Comparison of ENCODE assay signal across 8 cellular contexts in genomic region chr20:4227085-4227821, GRCh38. TPM values are rescaled to one million over a fixed set of nuclear protein-coding genes. Genes with fewer than 3 reads are reported as not detected.
A peak's percentile ranks its signal among the peaks of the same experiment; 100 is the strongest.
DNase-seq lines count a peak whose midpoint lies in the region; ATAC-seq and TF ChIP-seq lines count a peak whose summit lies in the region.

No MANE protein-coding gene starts in this region.

- peaks cover 30% of the 10 kb centered on the region for H3K4me1 ChIP-seq in Caco-2

- BruUV-seq in Caco-2 (replicated peaks; lab: Mats Ljungman, UMichigan), result no TSS peak

- no peaks in the 10 kb centered on the region for H3K36me3 Mint-ChIP-seq in Caco-2 (ENCODE audit: insufficient read depth, unreplicated experiment)
- H3K36me3 Mint-ChIP-seq in T-cell, result no peaks in the 10 kb centered on the region
- no peaks in the 10 kb centered on the region for H3K36me3 Mint-ChIP-seq in endothelial cell (ENCODE audit: low read depth, unreplicated experiment)

- no peaks in the 10 kb centered on the region for H3K27me3 Mint-ChIP-seq in Caco-2 (ENCODE audit: insufficient read depth, unreplicated experiment)
- H3K27me3 Mint-ChIP-seq in T-cell, result peaks cover 24 to 28% of the 10 kb centered on the region in 2 donors
- peaks cover 2% of the 10 kb centered on the region for H3K27me3 Mint-ChIP-seq in endothelial cell (ENCODE audit: unreplicated experiment)

- TF ChIP-seq CTCF in Caco-2 (IDR thresholded peaks at IDR 0.05; ENCODE audit: insufficient read depth in 1 of 2, low read depth in 1 of 2, low read length in 1 of 2, severe bottlenecking in 1 of 2, unreplicated experiment in 1 of 2) (peak; percentile 22 to 26), VCaP (conservative IDR thresholded peaks at IDR 0.05) (peak; percentile 37; the same call in 1 of the 2 replicates), endothelial cell (IDR thresholded peaks at IDR 0.05; ENCODE audit: unreplicated experiment) (no peak)

- no peaks in the 10 kb centered on the region for H3K36me3 ChIP-seq in Caco-2 (ENCODE audit: control insufficient read depth, insufficient read depth, low read length)

- no peak overlapping the region for H3K4me3 Mint-ChIP-seq in Caco-2 (ENCODE audit: unreplicated experiment)
- no peak overlapping the region for H3K4me3 Mint-ChIP-seq in T-cell
- no peak overlapping the region for H3K4me3 Mint-ChIP-seq in endothelial cell (ENCODE audit: unreplicated experiment)

- H3K9me3 Mint-ChIP-seq in Caco-2 (ENCODE audit: unreplicated experiment) (no peaks in the 10 kb centered on the region), T-cell (no peaks in the 10 kb centered on the region), endothelial cell (ENCODE audit: unreplicated experiment) (no peaks in the 10 kb centered on the region)

- CTCF ChIA-PET in Caco-2 (lab: Charles Lee), result no interaction called here
- CTCF ChIA-PET in T-cell (lab: Charles Lee), result no interaction called here

- intact Hi-C loops in Caco-2 (cut with micrococcal nuclease; ENCODE audit: unreplicated experiment), result no loop called here

- no peak overlapping the region for H3K27ac ChIP-seq in VCaP

- H3K4me3 ChIP-seq in Caco-2 (ENCODE audit: low read depth, low read length), result no peak overlapping the region

- no peak for ATAC-seq in T-cell (replicated peaks in 1 of 4)

- POLR2A ChIA-PET in Caco-2 (lab: Charles Lee) (interaction anchor here (0.6 kb wide), 1 partner anchor 46 kb away, joined by 11 read pairs; no protein-coding TSS in a partner anchor), T-cell (lab: Charles Lee) (no interaction called here)

- H3K4me1 Mint-ChIP-seq in Caco-2 (ENCODE audit: low read depth, unreplicated experiment) (peaks cover 14% of the 10 kb centered on the region), T-cell (peaks cover 0 to 4% (median 3%) of the 10 kb centered on the region in 3 donors), endothelial cell (ENCODE audit: unreplicated experiment) (no peaks in the 10 kb centered on the region)

- H3K27ac Mint-ChIP-seq in Caco-2 (ENCODE audit: unreplicated experiment) (no peak overlapping the region), T-cell (no peak overlapping the region), endothelial cell (ENCODE audit: unreplicated experiment) (no peak overlapping the region)

- H3K27me3 ChIP-seq in Caco-2 (replicated peaks; ENCODE audit: control insufficient read depth, insufficient read depth, low read length), result no peaks in the 10 kb centered on the region

- DNase-seq in Caco-2, result peak in 1 of 2 experiments; percentile 43
- DNase-seq in HT1080 (ENCODE audit: low read depth), result peak; percentile 51
- peak; percentile 58 for DNase-seq in kidney tubule cell (ENCODE audit: low spot score)
- DNase-seq in NCI-H128 (lab: John Stamatoyannopoulos, UW; ENCODE audit: unreplicated experiment), result no peak
- no peak for DNase-seq in T-cell
- no peak for DNase-seq in endothelial cell (ENCODE audit: low spot score)
- DNase-seq in activated gamma-delta T cell treated with Interleukin-2 at 50 U/mL for 16 hours, result no peak

- H3K9me3 ChIP-seq in Caco-2, result no peaks in the 10 kb centered on the region

RNA-seq across cellular contexts. Expression of gene ADRA1D, which starts 21.8 kb away (rescaled TPM):
- 0.86 and 1.2 TPM in 2 replicates for total RNA-seq in Caco-2 (2022)
- total RNA-seq in HT1080 (2014; rRNA removed; shearing (Covaris generic)), result not detected in 2 replicates
- 0.16 TPM in 1 of 2 replicates, not detected in the other for polyA plus RNA-seq in HT1080 (2015; cell fraction: cytosol; rRNA removed)
- polyA plus RNA-seq in HT1080 (2015; cell fraction: nucleus; rRNA removed), result 0.10 TPM in 1 of 2 replicates, not detected in the other
- not detected for total RNA-seq in T-cell
- not detected for total RNA-seq in endothelial cell (ENCODE audit: unreplicated experiment)

Comparison
In these comparisons a context has a peak if more than half of its experiments do, and no peak if none do; other contexts are left out.
1. DNase-seq: peak in HT1080 (single experiment) and kidney tubule cell (single experiment); none in NCI-H128 (single experiment), T-cell (0 of 34), endothelial cell (single experiment) and activated gamma-delta T cell treated with Interleukin-2 at 50 U/mL for 16 hours (single experiment).